In the genomic region with DNA sequence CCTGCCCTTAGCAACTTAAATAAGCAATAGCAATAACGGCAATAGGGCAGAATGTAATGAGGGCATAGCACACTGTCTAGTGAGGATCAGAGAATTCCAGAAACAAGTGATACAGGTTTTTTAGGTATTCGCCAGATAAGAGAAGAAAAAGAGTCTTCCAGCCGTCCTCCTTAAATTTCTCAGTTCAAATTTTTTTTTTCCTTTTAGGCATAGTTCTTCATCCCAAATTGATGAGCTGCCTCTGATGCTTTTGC, we compare ENCODE assay signal across 9 cellular contexts. TPM values are rescaled to one million over a fixed set of nuclear protein-coding genes. Genes with fewer than 3 reads are reported as not detected.
DNase-seq lines count a peak whose midpoint lies in the region; ATAC-seq and TF ChIP-seq lines count a peak whose summit lies in the region.
"Had no signal": no experiment of that assay in that cellular context is flagged by ENCODE, and none has a peak within 500 bp of the region (broad histone marks: within the 10 kb centered on the region; RNA-seq: fewer than 3 reads in every experiment).

No MANE protein-coding gene starts in this region.

- no peak overlapping the region for H3K56ac ChIP-seq in IMR-90 (ENCODE audit: extremely low read depth, insufficient read depth, low read length)

- H3K4me1 ChIP-seq in IMR-90 (ENCODE audit: control insufficient read depth, insufficient read depth, low read length) = peaks cover 25% of the 10 kb centered on the region
- peaks cover 69% of the 10 kb centered on the region for H3K4me1 ChIP-seq in adipocyte (ENCODE audit: control insufficient read depth, insufficient read depth, low read length)

- H3K4me1 Mint-ChIP-seq in CD4-positive, alpha-beta T cell (ENCODE audit: low read depth) = peaks cover 57% of the 10 kb centered on the region

- no peak overlapping the region for H4K8ac ChIP-seq in IMR-90 (ENCODE audit: low read depth in 2 of 2, low read length in 2 of 2)

- no peaks in the 10 kb centered on the region for H3K27me3 ChIP-seq in CD4-positive, alpha-beta T cell (ENCODE audit: control insufficient read depth, insufficient read depth, low read length)
- no peaks in the 10 kb centered on the region for H3K27me3 ChIP-seq in IMR-90 (ENCODE audit: control insufficient read depth, insufficient read depth, low read length)
- H3K27me3 ChIP-seq in adipocyte (replicated peaks; ENCODE audit: control insufficient read depth, insufficient read depth, low read length) = no peaks in the 10 kb centered on the region
- no peaks in the 10 kb centered on the region for H3K27me3 ChIP-seq in neural cell (ENCODE audit: insufficient read depth, low read depth, low read length)
- H3K27me3 ChIP-seq: left lung had no signal

- peak overlapping the region; percentile 96 for H3K27ac Mint-ChIP-seq in CD4-positive, alpha-beta T cell

- no peaks in the 10 kb centered on the region for H3K9me3 Mint-ChIP-seq in CD4-positive, alpha-beta T cell

- peak overlapping the region; percentile 60 for H3K4me3 Mint-ChIP-seq in CD4-positive, alpha-beta T cell

- no peak overlapping the region for H3K23ac ChIP-seq in IMR-90 (ENCODE audit: low read depth, low read length)

- peaks cover 57% of the 10 kb centered on the region for H3K36me3 Mint-ChIP-seq in CD4-positive, alpha-beta T cell (ENCODE audit: low read depth)

- H4K5ac ChIP-seq in IMR-90 (ENCODE audit: low read depth, low read length) = no peak overlapping the region

- no peak overlapping the region for H2BK5ac ChIP-seq in IMR-90 (ENCODE audit: low read depth, low read length, poor library complexity, severe bottlenecking)

- no peak overlapping the region for H4K91ac ChIP-seq in IMR-90 (ENCODE audit: insufficient read depth, low read depth, low read length)

- WGBS in IMR-90 (ENCODE audit: extremely low coverage in 2 of 2, insufficient read length in 1 of 2), 2 experiments = no CpG with 5 or more reads among the region's 3 CpGs

- H4K20me1 ChIP-seq in IMR-90 (ENCODE audit: insufficient read depth, low read length) (0 out of 2 replicates have a peak, but pooled peaks cover under 1% of the 10 kb centered on the region), neural cell (ENCODE audit: insufficient read depth) (no peaks in the 10 kb centered on the region)

- H3K4me2 ChIP-seq in IMR-90 (ENCODE audit: low read depth, low read length) = no peak overlapping the region
- H3K4me2 ChIP-seq in neural cell (ENCODE audit: low read length) = no peak overlapping the region

- H3K9me3 ChIP-seq in CD4-positive, alpha-beta T cell (ENCODE audit: control insufficient read depth, low read length) = no peaks in the 10 kb centered on the region
- no peaks in the 10 kb centered on the region for H3K9me3 ChIP-seq in IMR-90 (ENCODE audit: control insufficient read depth, insufficient read depth, low read length)
- H3K9me3 ChIP-seq in adipocyte (ENCODE audit: control insufficient read depth, low read length) = no peaks in the 10 kb centered on the region
- no peaks in the 10 kb centered on the region for H3K9me3 ChIP-seq in neural cell (ENCODE audit: low read length)
- H3K9me3 ChIP-seq: left lung had no signal

- no peak for DNase-seq in CD4-positive, alpha-beta T cell
- DNase-seq in IMR-90 = no peak
- no peak for DNase-seq in adipocyte (ENCODE audit: low read depth)
- DNase-seq in head of caudate nucleus = no peak
- no peak for DNase-seq in DMS53 (lab: John Stamatoyannopoulos, UW)
- DNase-seq in Kasumi-1 (lab: John Stamatoyannopoulos, UW) = no peak

- POLR2A ChIA-PET in CD4-positive, alpha-beta T cell (lab: Charles Lee) = interaction anchor here (0.7 to 8.3 kb wide), 16 partner anchors 44 to 289 kb away, joined by 3 to 346 read pairs (median 10); a partner anchor contains a TSS
- POLR2A ChIA-PET in IMR-90 (lab: Charles Lee; ENCODE audit: unreplicated experiment) = interaction anchor here (0.6 to 2.2 kb wide), 5 partner anchors 8 to 176 kb away, joined by 3 to 13 read pairs (median 4); no protein-coding TSS in a partner anchor

- no peak for TF ChIP-seq CTCF in CD4-positive, alpha-beta T cell (IDR thresholded peaks at IDR 0.05)
- TF ChIP-seq CTCF in IMR-90 (conservative IDR thresholded peaks at IDR 0.05; ENCODE audit: low read depth, low read length) (no peak), neural cell (IDR thresholded peaks at IDR 0.05; ENCODE audit: poor library complexity, severe bottlenecking) (no peak)

- no peak for TF ChIP-seq EP300 in neural cell (conservative IDR thresholded peaks at IDR 0.05; ENCODE audit: poor library complexity, severe bottlenecking)

- dilution Hi-C loops in IMR-90 (cut with HindIII; ENCODE audit: low sequenced_read_pairs, unreplicated experiment) = loop anchor here (25.0 kb wide), 1 partner anchor 202 kb away; no protein-coding TSS in a partner anchor

- peak overlapping the region; percentile 14; the same call in 1 of the 2 replicates for H3K9ac ChIP-seq in IMR-90 (ENCODE audit: low read depth, low read length)
- H3K9ac ChIP-seq in adipocyte (ENCODE audit: low read length) = peak overlapping the region; percentile 99
- H3K9ac ChIP-seq in neural cell (ENCODE audit: low read length) = no peak overlapping the region

- H3K36me3 ChIP-seq in IMR-90 (ENCODE audit: control insufficient read depth, insufficient read depth, low read length) (peaks cover 6% of the 10 kb centered on the region), adipocyte (ENCODE audit: control insufficient read depth, insufficient read depth, low read length, severe bottlenecking) (peaks cover 8% of the 10 kb centered on the region), neural cell (ENCODE audit: insufficient read depth, low read length) (peaks cover under 1% of the 10 kb centered on the region)

- TF ChIP-seq POLR2A in IMR-90 (IDR thresholded peaks at IDR 0.05; ENCODE audit: low read depth, low read length) = no peak

- H2BK20ac ChIP-seq in IMR-90 (ENCODE audit: low read depth, low read length) = no peak overlapping the region

- no peak overlapping the region for H3K4ac ChIP-seq in IMR-90 (ENCODE audit: low read depth, low read length)

- in situ Hi-C loops in IMR-90 (cut with MboI; ENCODE audit: low sequenced_read_pairs) = loop anchor here (5.0 kb wide), 1 partner anchor 97 kb away; no protein-coding TSS in a partner anchor

- H3K27me3 Mint-ChIP-seq in CD4-positive, alpha-beta T cell = no peaks in the 10 kb centered on the region

- no peak overlapping the region for H2AFZ ChIP-seq in IMR-90 (replicated peaks; ENCODE audit: low read length, poor library complexity)
- H2AFZ ChIP-seq in neural cell (ENCODE audit: low read depth, low read length) = no peak overlapping the region

- ATAC-seq in CD4-positive, alpha-beta T cell (ENCODE audit: poor library complexity) = no peak
- ATAC-seq in IMR-90 (ENCODE audit: low read depth) = no peak
- no peak for ATAC-seq in GM21360 (IDR thresholded peaks at IDR 0.05; ENCODE audit: unreplicated experiment)

- no peak overlapping the region for H2BK120ac ChIP-seq in IMR-90 (ENCODE audit: low read depth, low read length)

- H3K27ac ChIP-seq in CD4-positive, alpha-beta T cell (ENCODE audit: low read depth, low read length) = no peak overlapping the region
- H3K27ac ChIP-seq in IMR-90 (ENCODE audit: insufficient read depth, low read length) = no peak overlapping the region
- H3K27ac ChIP-seq in neural cell (ENCODE audit: low read length) = no peak overlapping the region

- no peak overlapping the region for H2AK9ac ChIP-seq in IMR-90 (replicated peaks; ENCODE audit: low read depth, low read length, poor library complexity)

- H3K4me3 ChIP-seq in IMR-90 (ENCODE audit: insufficient read depth, low read depth, low read length) = no peak overlapping the region
- no peak overlapping the region for H3K4me3 ChIP-seq in adipocyte (ENCODE audit: low read length)
- H3K4me3 ChIP-seq in neural cell (ENCODE audit: low read length) = peak overlapping the region; percentile 91

- H3K18ac ChIP-seq in IMR-90 (ENCODE audit: low read depth, low read length) = no peak overlapping the region

- no peak for TF ChIP-seq RAD21 in IMR-90 (IDR thresholded peaks at IDR 0.05; ENCODE audit: low read length)
- TF ChIP-seq RAD21 in neural cell (conservative IDR thresholded peaks at IDR 0.05) = no peak

- no TSS peak for BruUV-seq in IMR-90 (replicated peaks; lab: Mats Ljungman, UMichigan)

- no peaks in the 10 kb centered on the region for H3K9me2 ChIP-seq in neural cell (ENCODE audit: insufficient read depth, low read length)

- peaks cover 22 to 40% of the 10 kb centered on the region in 2 experiments; a peak in 3 of 4 replicates for H3K79me1 ChIP-seq in IMR-90 (ENCODE audit: low read depth in 1 of 2, low read length in 2 of 2)

- no peak overlapping the region for H2AK5ac ChIP-seq in IMR-90 (ENCODE audit: low read depth, low read length)

- CTCF ChIA-PET in CD4-positive, alpha-beta T cell (lab: Charles Lee) = interaction anchor here (0.9 to 4.8 kb wide), 15 partner anchors 10 to 191 kb away, joined by 3 to 80 read pairs (median 7); a partner anchor contains a TSS
- CTCF ChIA-PET in IMR-90 (lab: Yijun Ruan, JAX) = interaction anchor here (0.7 to 4.7 kb wide), 6 partner anchors 10 to 190 kb away, joined by 3 to 20 read pairs (median 5); no protein-coding TSS in a partner anchor

- no peak overlapping the region for H2BK15ac ChIP-seq in IMR-90 (ENCODE audit: low read depth, low read length)

- no peak overlapping the region for H3K14ac ChIP-seq in IMR-90 (replicated peaks; ENCODE audit: low read depth, low read length)

- H3K79me2 ChIP-seq in neural cell (replicated peaks; ENCODE audit: insufficient read depth, low read length) = no peaks in the 10 kb centered on the region

- intact Hi-C loops in CD4-positive, alpha-beta T cell (cut with DNase I, micrococcal nuclease) = loop anchor here (1.0 to 10.0 kb wide), 8 partner anchors 45 to 882 kb away; a partner anchor contains a TSS
- intact Hi-C loops in IMR-90 (cut with micrococcal nuclease) (loop anchor here (1.0 kb wide), 4 partner anchors 91 to 289 kb away; no protein-coding TSS in a partner anchor), head of caudate nucleus (cut with DNase I) (loop anchor here (2.0 kb wide), 1 partner anchor 187 kb away; no protein-coding TSS in a partner anchor)

- no peaks in the 10 kb centered on the region for H3F3A ChIP-seq in neural cell (ENCODE audit: insufficient read depth, low read length, poor library complexity, severe bottlenecking)

- peaks cover 8% of the 10 kb centered on the region for H3K9me1 ChIP-seq in IMR-90 (ENCODE audit: insufficient read depth, low read length)

RNA-seq across cellular contexts. Expression of a gene that starts 1.8 kb away (rescaled TPM):
- total RNA-seq in CD4-positive, alpha-beta T cell = 1 to 10 TPM; 3.8 to 4.7 TPM
- total RNA-seq in IMR-90 (2012; rRNA removed) = 8.6 and 10.6 TPM in 2 replicates
- 6.9 and 7.2 TPM in 2 replicates for polyA plus RNA-seq in IMR-90 (2012; rRNA removed)
- polyA plus RNA-seq in IMR-90 (2012; cell fraction: cytosol; rRNA removed) = 7.4 and 11.3 TPM in 2 replicates
- polyA plus RNA-seq in IMR-90 (2012; cell fraction: nucleus; rRNA removed; ENCODE audit: low replicate concordance) = 10.5 and 15.8 TPM in 2 replicates
- polyA plus RNA-seq in neural cell = 4.7 and 5.9 TPM in 2 replicates
- polyA minus RNA-seq in neural cell = 7.1 and 7.2 TPM in 2 replicates

RNA-seq across cellular contexts. Expression of a gene that starts 36.9 kb away (rescaled TPM):
- 10 to 100 TPM; 46.2 to 48.0 TPM for total RNA-seq in CD4-positive, alpha-beta T cell
- 9.4 and 12.5 TPM in 2 replicates for total RNA-seq in IMR-90 (2012; rRNA removed)
- polyA plus RNA-seq in IMR-90 (2012; rRNA removed) (37.0 and 38.4 TPM in 2 replicates), neural cell (23.7 and 27.3 TPM in 2 replicates)
- polyA plus RNA-seq in IMR-90 (2012; cell fraction: cytosol; rRNA removed) = 16.2 and 37.8 TPM in 2 replicates
- 40.6 and 50.7 TPM in 2 replicates for polyA plus RNA-seq in IMR-90 (2012; cell fraction: nucleus; rRNA removed; ENCODE audit: low replicate concordance)
- polyA minus RNA-seq in neural cell = 18.2 and 21.2 TPM in 2 replicates
